15 cellular contexts compared by ENCODE assay signal in the genomic region with DNA sequence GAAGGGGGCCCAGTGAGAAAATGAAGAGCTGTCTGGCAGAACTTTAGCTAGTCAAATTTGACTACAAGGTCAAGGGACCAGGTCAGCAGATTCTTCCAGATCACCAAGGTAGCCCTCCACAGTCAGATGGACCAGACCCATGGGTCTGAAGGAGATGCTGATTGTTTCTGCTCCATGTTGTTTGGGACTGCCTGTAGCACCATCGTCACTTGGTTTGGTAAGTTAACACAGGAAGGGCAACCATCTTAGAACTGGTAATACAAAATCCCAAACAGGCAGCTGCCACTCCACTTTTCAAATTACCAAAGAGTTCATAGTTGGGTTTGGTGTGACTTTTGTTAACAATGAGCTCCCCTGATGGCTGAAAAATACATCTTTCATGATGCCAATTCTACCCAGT. TPM values are rescaled to one million over a fixed set of nuclear protein-coding genes. Genes with fewer than 3 reads are reported as not detected.
DNase-seq lines count a peak whose midpoint lies in the region; ATAC-seq, FAIRE-seq and TF ChIP-seq lines count a peak whose summit lies in the region.
"Had no signal": no experiment of that assay in that cellular context is flagged by ENCODE, and none has a peak within 500 bp of the region (broad histone marks: within the 10 kb centered on the region; RNA-seq: fewer than 3 reads in every experiment).

No MANE protein-coding gene starts in this region.

- H3K4me1 Mint-ChIP-seq in T-helper 1 cell treated with Interleukin-12 subunit alpha and Interleukin-12 subunit beta and Interleukin-4 antibody, amounts not matched to agents 30 μg/mL and 1 μg/mL, for 36 hours (ENCODE audit: low read depth) = peaks cover 82% of the 10 kb centered on the region

- H3K4me1 ChIP-seq in OCI-LY1 (ENCODE audit: insufficient read depth, low read length, severe bottlenecking) (peaks cover 100% of the 10 kb centered on the region), gastrocnemius medialis (peaks cover 31 to 32% of the 10 kb centered on the region in 2 donors), GM23248 (ENCODE audit: insufficient read depth) (no peaks in the 10 kb centered on the region)
- H3K4me1 ChIP-seq: SJSA1 had no signal

- DNase-seq in T-helper 1 cell (no peak), dorsolateral prefrontal cortex (no peak), gastrocnemius medialis (no peak), GM23248 (no peak), GM12892 (ENCODE audit: insufficient read length) (no peak)
- no peak for DNase-seq in central memory CD4-positive, alpha-beta T cell
- DNase-seq: IMR-90; NCI-H2171; nucleus accumbens; stimulated activated CD4-positive, alpha-beta T cell treated with anti-CD3 and anti-CD28 coated beads, Interleukin-4, amount 100 ng/mL, for 4 hours had no signal

- H3K9me2 ChIP-seq in OCI-LY1 (ENCODE audit: low read depth, low read length) (no peaks in the 10 kb centered on the region), GM23248 (ENCODE audit: insufficient read depth) (no peaks in the 10 kb centered on the region)

- no peak overlapping the region; the same call in 1 of the 2 replicates for H3K9ac ChIP-seq in OCI-LY1 (ENCODE audit: low read length)
- H3K9ac ChIP-seq in GM23248 = no peak overlapping the region

- H3F3A ChIP-seq in OCI-LY1 (ENCODE audit: insufficient read depth, low read length) (0 out of 2 replicates have a peak, but pooled peaks cover 2% of the 10 kb centered on the region), GM23248 (ENCODE audit: insufficient read depth) (peaks cover 9% of the 10 kb centered on the region; the same call in 1 of the 2 replicates)

- H3K4me2 ChIP-seq in OCI-LY1 (ENCODE audit: low read length) = peak overlapping the region; percentile 89
- H3K4me2 ChIP-seq in GM23248 (ENCODE audit: unreplicated experiment) = no peak overlapping the region

- H3K36me3 ChIP-seq in OCI-LY1 (ENCODE audit: insufficient read depth, low read length) = peaks cover 92% of the 10 kb centered on the region
- no peaks in the 10 kb centered on the region for H3K36me3 ChIP-seq in gastrocnemius medialis
- H3K36me3 ChIP-seq in GM23248 (ENCODE audit: low read depth) = no peaks in the 10 kb centered on the region

- H2AFZ ChIP-seq in OCI-LY1 (ENCODE audit: low read length) = no peak overlapping the region
- no peak overlapping the region for H2AFZ ChIP-seq in GM23248

- H3K9me3 Mint-ChIP-seq in T-helper 1 cell treated with Interleukin-12 subunit alpha and Interleukin-12 subunit beta and Interleukin-4 antibody, amounts not matched to agents 30 μg/mL and 1 μg/mL, for 36 hours = no peaks in the 10 kb centered on the region

- no peak for TF ChIP-seq CTCF in OCI-LY1 (IDR thresholded peaks at IDR 0.05; ENCODE audit: low read length)
- no peak for TF ChIP-seq CTCF in dorsolateral prefrontal cortex (IDR thresholded peaks at IDR 0.05 in 54 of 56, conservative IDR thresholded peaks at IDR 0.05 in 2 of 56; ENCODE audit: low read depth in 1 of 56, partially characterized antibody in 56 of 56)
- TF ChIP-seq CTCF in gastrocnemius medialis (IDR thresholded peaks at IDR 0.05 in 4 of 5, conservative IDR thresholded peaks at IDR 0.05 in 1 of 5) = no peak

- H3K9me3 ChIP-seq in OCI-LY1 (ENCODE audit: low read length) = no peaks in the 10 kb centered on the region
- H3K9me3 ChIP-seq in gastrocnemius medialis = no peaks in the 10 kb centered on the region
- no peaks in the 10 kb centered on the region for H3K9me3 ChIP-seq in GM23248 (ENCODE audit: low read depth)
- H3K9me3 ChIP-seq: SJSA1 had no signal

- H3K27me3 Mint-ChIP-seq in T-helper 1 cell treated with Interleukin-12 subunit alpha and Interleukin-12 subunit beta and Interleukin-4 antibody, amounts not matched to agents 30 μg/mL and 1 μg/mL, for 36 hours (ENCODE audit: low read depth) = no peaks in the 10 kb centered on the region

- intact Hi-C loops in dorsolateral prefrontal cortex (cut with DNase I) (loop anchor here in 1 of 2 donors (10.0 kb wide), 1 partner anchor 45 kb away; no protein-coding TSS in a partner anchor), gastrocnemius medialis (cut with DNase I; ENCODE audit: low total_unique reads) (no loop called here)

- ATAC-seq in gastrocnemius medialis = no peak

- H3K27ac ChIP-seq in OCI-LY1 (ENCODE audit: low read depth, low read length, poor library complexity, severe bottlenecking) (peak overlapping the region; percentile 95), dorsolateral prefrontal cortex (peak overlapping the region in 48 of 59 donors; percentile 2 to 100 (median 97)), gastrocnemius medialis (peak overlapping the region in 3 of 4 donors; percentile 28 to 48 (median 35)), GM23248 (no peak overlapping the region)
- H3K27ac ChIP-seq: 22Rv1, C4-2B, SJSA1 had no signal

- H3K4me3 ChIP-seq in OCI-LY1 (ENCODE audit: low read depth, low read length, poor library complexity, severe bottlenecking) (peak overlapping the region; percentile 82), dorsolateral prefrontal cortex (peak overlapping the region in 19 of 59 donors; percentile 5 to 94 (median 89)), gastrocnemius medialis (no peak overlapping the region), GM23248 (no peak overlapping the region)
- H3K4me3 ChIP-seq: SJSA1 had no signal

- peaks cover 56% of the 10 kb centered on the region for H3K36me3 Mint-ChIP-seq in T-helper 1 cell treated with Interleukin-12 subunit alpha and Interleukin-12 subunit beta and Interleukin-4 antibody, amounts not matched to agents 30 μg/mL and 1 μg/mL, for 36 hours (ENCODE audit: low read depth)

- peak overlapping the region; percentile 78 for H3K27ac Mint-ChIP-seq in T-helper 1 cell treated with Interleukin-12 subunit alpha and Interleukin-12 subunit beta and Interleukin-4 antibody, amounts not matched to agents 30 μg/mL and 1 μg/mL, for 36 hours

- FAIRE-seq in GM12892 (lab: Jason Lieb, UNC) = no peak

- 88 to 100% methylated on average over 1 of the region's 1 CpG for WGBS in GM23248 (ENCODE audit: low coverage in 1 of 2, low lambda C conversion rate in 2 of 2, missing lambda C conversion rate in 2 of 2), 2 experiments

- H3K27me3 ChIP-seq in OCI-LY1 (ENCODE audit: insufficient read depth, low read length) = no peaks in the 10 kb centered on the region
- no peaks in the 10 kb centered on the region for H3K27me3 ChIP-seq in dorsolateral prefrontal cortex
- no peaks in the 10 kb centered on the region for H3K27me3 ChIP-seq in gastrocnemius medialis
- H3K27me3 ChIP-seq in GM23248 (replicated peaks; ENCODE audit: insufficient read depth) = no peaks in the 10 kb centered on the region
- H3K27me3 ChIP-seq: SJSA1 had no signal

- in situ Hi-C loops in gastrocnemius medialis (cut with MboI; ENCODE audit: low sequenced_read_pairs in 4 of 4) = loop anchor here in 3 of 4 donors (5.0 to 10.0 kb wide), 2 partner anchors 95 to 97 kb away; no protein-coding TSS in a partner anchor
- in situ Hi-C loops in GM23248 (cut with MboI) = no loop called here

- H3K79me2 ChIP-seq in OCI-LY1 (ENCODE audit: insufficient read depth, low read length) = peaks cover 98% of the 10 kb centered on the region
- no peaks in the 10 kb centered on the region for H3K79me2 ChIP-seq in GM23248 (ENCODE audit: insufficient read depth)

- no peaks in the 10 kb centered on the region for H4K20me1 ChIP-seq in OCI-LY1 (ENCODE audit: insufficient read depth, low read length)
- H4K20me1 ChIP-seq in GM23248 (ENCODE audit: insufficient read depth) = no peaks in the 10 kb centered on the region

- no peak for TF ChIP-seq POLR2A in gastrocnemius medialis (IDR thresholded peaks at IDR 0.05)
- TF ChIP-seq POLR2A in GM12892 (IDR thresholded peaks at IDR 0.05; ENCODE audit: low read depth, low read length) = no peak

- peak overlapping the region; percentile 71 for H3K4me3 Mint-ChIP-seq in T-helper 1 cell treated with Interleukin-12 subunit alpha and Interleukin-12 subunit beta and Interleukin-4 antibody, amounts not matched to agents 30 μg/mL and 1 μg/mL, for 36 hours

RNA-seq across cellular contexts. Expression of a gene that starts 9.0 kb away (rescaled TPM):
- total RNA-seq in dorsolateral prefrontal cortex (100 to 1,000 TPM in 108 of 120 experiments, 10 to 100 TPM in 12; 68.5 to 431 (median 142) TPM), gastrocnemius medialis (10 to 100 TPM in 1 of 4 donors, 1 to 10 TPM in 3; 7.1 to 13.9 (median 7.8) TPM)
- 0.86 and 1.6 TPM in 2 replicates for total RNA-seq in GM23248 (2014; rRNA removed; shearing (Covaris generic))
- 0.26 and 0.33 TPM in 2 replicates for polyA plus RNA-seq in GM23248 (2016; fragmentation: Nextera tagmentation; extraction: Ambion mirVana)
- 8.6 TPM for polyA plus RNA-seq in GM12892 (2012; ENCODE audit: missing spikeins)

Comparison
In these comparisons a context has a peak if more than half of its experiments do, and no peak if none do; other contexts are left out.
1. RNA of a gene that starts 9.0 kb away (total RNA-seq): 68.5 to 431 TPM in dorsolateral prefrontal cortex; 7.1 to 13.9 TPM in gastrocnemius medialis and 0.86 to 1.6 TPM in GM23248; every median in the first group is over 4 times any median in the second.